Comparison of ENCODE assay signal across 10 cellular contexts in the genomic region with DNA sequence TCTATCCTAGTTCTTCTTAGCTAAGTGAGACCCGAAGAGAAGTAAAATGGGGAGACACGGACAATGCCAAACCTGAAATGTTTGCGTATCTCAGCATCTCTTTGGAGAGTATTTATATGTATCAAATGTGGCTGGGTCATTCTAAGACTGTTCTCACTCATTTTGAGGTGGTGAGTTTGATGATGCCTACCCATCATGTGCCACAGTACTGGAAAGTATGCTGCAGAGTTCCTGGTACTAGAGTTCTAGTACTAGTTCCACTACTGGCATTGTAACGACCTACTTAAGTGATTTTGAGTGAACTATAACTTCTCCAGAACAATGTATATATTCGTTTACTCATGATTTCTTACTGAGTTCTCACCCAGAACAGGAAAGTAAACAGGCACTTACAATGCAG. TPM values are rescaled to one million over a fixed set of nuclear protein-coding genes. Genes with fewer than 3 reads are reported as not detected.
"Had no signal": no experiment of that assay in that cellular context is flagged by ENCODE, and none has a peak within 500 bp of the region (broad histone marks: within the 10 kb centered on the region; RNA-seq: fewer than 3 reads in every experiment).

No MANE protein-coding gene starts in this region.

- H3K9me3 Mint-ChIP-seq: GM23338, H9, HFFc6 had no signal

- H3K4me3 ChIP-seq: GM23248, GM23338, HAP-1 had no signal

- H3K27ac ChIP-seq: GM23248 had no signal

- H2AFZ ChIP-seq: GM23248, GM23338 had no signal

- H3K9me3 ChIP-seq: HAP-1 had no signal

- H3K9ac ChIP-seq: GM23248 had no signal

- DNase-seq: GM23248, GOT3, H7, H9, HCEC 1CT, HFFc6 had no signal

- H3K4me1 Mint-ChIP-seq: GM23338, H9 had no signal

- H3K4me1 ChIP-seq: HAP-1 had no signal

- H3K4me2 ChIP-seq: GM23338 had no signal

- H3K27ac Mint-ChIP-seq: GM23338, H9, HFFc6 had no signal

- ATAC-seq: GM23338, HCT116 had no signal

- H3K36me3 ChIP-seq: HAP-1 had no signal

- H3K4me3 Mint-ChIP-seq: GM23338, H9, HFFc6 had no signal

RNA-seq across cellular contexts. Expression of a gene that starts 41.9 kb away (rescaled TPM):
- total RNA-seq: GM23248, H4, HFFc6 had no signal
- polyA plus RNA-seq: GM23248, GM23338 had no signal
